Comparison of ENCODE assay signal across 20 cellular contexts in genomic region chr1:51469518-51469917, GRCh38.
"Had no signal": no experiment of that assay in that cellular context is flagged by ENCODE, and none has a peak within 500 bp of the region (broad histone marks: within the 10 kb centered on the region; RNA-seq: fewer than 3 reads in every experiment).

No MANE protein-coding gene starts in this region.

- ATAC-seq: foreskin keratinocyte; mucosa of descending colon; right lobe of liver; stimulated activated memory B cell treated with anti-CD40 and anti-IgM and Interleukin-4, amounts not matched to agents 10 μg/mL and 1 μg/mL and 100 μg/mL, for 72 hours; WTC11 had no signal

- H3K36me3 ChIP-seq: uterus had no signal

- H3K4me1 ChIP-seq: foreskin keratinocyte, right lobe of liver had no signal

- H3K4me3 ChIP-seq: mucosa of descending colon, right lobe of liver, skin epidermis, transverse colon, uterus had no signal

- H3K9me3 ChIP-seq: mucosa of descending colon, right lobe of liver, transverse colon, uterus had no signal

- DNase-seq: activated CD4-positive, alpha-beta memory T cell treated with anti-CD3 and anti-CD28 coated beads, Interleukin-2, amount 10 ng/mL, durations not matched to agents 7 days and 5 days; activated CD4-positive, alpha-beta T cell treated with anti-CD3 and anti-CD28 coated beads for 48 hours; activated gamma-delta T cell; activated naive CD4-positive, alpha-beta T cell treated with anti-CD3 and anti-CD28 coated beads, Interleukin-2, amount 50 U/mL, for 16 hours; amniotic stem cell; cortex of kidney; foreskin keratinocyte; immature natural killer cell; mucosa of descending colon; occipital lobe; right lobe of liver; stimulated activated CD4-positive, alpha-beta T cell treated with anti-CD3 and anti-CD28 coated beads, Interleukin-2, amount 100 ng/mL, for 24 hours; T1000; transverse colon; uterus had no signal

- H3K4me1 Mint-ChIP-seq: neural crest cell, WTC11 had no signal

- H3K9me3 Mint-ChIP-seq: activated CD4-positive, alpha-beta memory T cell treated with anti-CD3 and anti-CD28 coated beads, Interleukin-2, amount 10 ng/mL, durations not matched to agents 7 days and 5 days; activated T-helper 1 cell treated with anti-CD3 and anti-CD28 coated beads, Interleukin-12 subunit alpha, Interleukin-12 subunit beta, Interleukin-2, Interleukin-4 antibody, amounts not matched to agents 30 ng/mL and 10 ng/mL and 1 ng/mL, durations not matched to agents 14 hours and 24 hours and 36 hours; immature natural killer cell; neural crest cell; stimulated activated memory B cell treated with anti-CD40 and anti-IgM and Interleukin-4, amounts not matched to agents 10 μg/mL and 1 μg/mL and 100 μg/mL, for 72 hours; WTC11 had no signal

- H3K27ac Mint-ChIP-seq: activated CD4-positive, alpha-beta memory T cell treated with anti-CD3 and anti-CD28 coated beads, Interleukin-2, amount 10 ng/mL, durations not matched to agents 7 days and 5 days; activated T-helper 1 cell treated with anti-CD3 and anti-CD28 coated beads, Interleukin-12 subunit alpha, Interleukin-12 subunit beta, Interleukin-2, Interleukin-4 antibody, amounts not matched to agents 30 ng/mL and 10 ng/mL and 1 ng/mL, durations not matched to agents 14 hours and 24 hours and 36 hours; stimulated activated memory B cell treated with anti-CD40 and anti-IgM and Interleukin-4, amounts not matched to agents 10 μg/mL and 1 μg/mL and 100 μg/mL, for 72 hours; WTC11 had no signal

- H3K27ac ChIP-seq: foreskin keratinocyte, right lobe of liver, skin epidermis, transverse colon, uterus had no signal

- H3K4me3 Mint-ChIP-seq: activated CD4-positive, alpha-beta memory T cell treated with anti-CD3 and anti-CD28 coated beads, Interleukin-2, amount 10 ng/mL, durations not matched to agents 7 days and 5 days; activated T-helper 1 cell treated with anti-CD3 and anti-CD28 coated beads, Interleukin-12 subunit alpha, Interleukin-12 subunit beta, Interleukin-2, Interleukin-4 antibody, amounts not matched to agents 30 ng/mL and 10 ng/mL and 1 ng/mL, durations not matched to agents 14 hours and 24 hours and 36 hours; immature natural killer cell; neural crest cell; stimulated activated memory B cell treated with anti-CD40 and anti-IgM and Interleukin-4, amounts not matched to agents 10 μg/mL and 1 μg/mL and 100 μg/mL, for 72 hours; WTC11 had no signal

- H3K27me3 ChIP-seq: foreskin keratinocyte, right lobe of liver, transverse colon, uterus had no signal
